ENCODE assay signal across 25 cellular contexts in genomic region chr18:5452943-5453342, GRCh38.
"Had no signal": no experiment of that assay in that cellular context is flagged by ENCODE, and none has a peak within 500 bp of the region (broad histone marks: within the 10 kb centered on the region; RNA-seq: fewer than 3 reads in every experiment).

No MANE protein-coding gene starts in this region.

- H2AFZ ChIP-seq: hepatocyte, neural progenitor cell had no signal

- H3K9me3 ChIP-seq: ascending aorta, colonic mucosa, prostate gland, transverse colon had no signal

- H3K27me3 ChIP-seq: ascending aorta, colonic mucosa, hepatocyte, neural progenitor cell, transverse colon had no signal

- DNase-seq: activated CD4-positive, alpha-beta T cell treated with anti-CD3 and anti-CD28 coated beads, Interleukin-2, amount 50 U/mL, for 1 hour; activated CD4-positive, CD25-positive, alpha-beta regulatory T cell treated with anti-CD3 and anti-CD28 coated beads, Interleukin-2, amount 50 U/mL, for 72 hours; activated CD8-positive, alpha-beta T cell treated with anti-CD3 and anti-CD28 coated beads, Interleukin-2, amount 10 ng/mL, durations not matched to agents 7 days and 5 days; activated gamma-delta T cell; activated naive CD4-positive, alpha-beta T cell treated with anti-CD3 and anti-CD28 coated beads, Interleukin-2, amount 50 U/mL, for 16 hours; activated naive CD8-positive, alpha-beta T cell treated with anti-CD3 and anti-CD28 coated beads, Interleukin-2, amount 50 U/mL, for 24 hours; central memory CD4-positive, alpha-beta T cell; colonic mucosa; endodermal cell; foreskin melanocyte; kidney glomerular epithelial cell; left ventricle myocardium superior; mammary epithelial cell; naive thymus-derived CD8-positive, alpha-beta T cell; stimulated activated CD4-positive, alpha-beta T cell treated with anti-CD3 and anti-CD28 coated beads, Interleukin-2, amount 100 ng/mL, for 48 hours; stimulated activated CD8-positive, alpha-beta memory T cell treated with anti-CD3 and anti-CD28 coated beads, Interleukin-4, amount 100 ng/mL, for 48 hours; stimulated activated naive B cell treated with anti-CD40 and anti-IgM and Interleukin-4, amounts not matched to agents 10 μg/mL and 1 μg/mL and 100 μg/mL, for 72 hours; T-cell; transverse colon; WERI-Rb-1 had no signal

- H3K36me3 ChIP-seq: ascending aorta, colonic mucosa, neural progenitor cell, prostate gland, transverse colon, WERI-Rb-1 had no signal

- H3K4me3 ChIP-seq: ascending aorta, colonic mucosa, hepatocyte, neural progenitor cell, prostate gland, transverse colon had no signal

- ATAC-seq: activated CD8-positive, alpha-beta T cell treated with anti-CD3 and anti-CD28 coated beads, Interleukin-2, amount 10 ng/mL, durations not matched to agents 7 days and 5 days; activated naive CD8-positive, alpha-beta T cell treated with anti-CD3 and anti-CD28 coated beads, Interleukin-2, amount 50 U/mL, for 24 hours; left ventricle myocardium superior; naive thymus-derived CD8-positive, alpha-beta T cell; stimulated activated naive B cell treated with anti-CD40 and anti-IgM and Interleukin-4, amounts not matched to agents 10 μg/mL and 1 μg/mL and 100 μg/mL, for 72 hours; T-cell had no signal

- H3K27ac ChIP-seq: ascending aorta, colonic mucosa, epithelial cell of prostate, hepatocyte, neural progenitor cell, prostate gland, transverse colon, WERI-Rb-1 had no signal

- H3K4me1 ChIP-seq: ascending aorta, colonic mucosa, prostate gland, transverse colon had no signal

- H3K4me2 ChIP-seq: hepatocyte, neural progenitor cell had no signal

- H3K9ac ChIP-seq: neural progenitor cell had no signal
